17 cellular contexts compared by ENCODE assay signal in genomic region chr2:142220901-142221300, GRCh38.
A peak's percentile ranks its signal among the peaks of the same experiment; 100 is the strongest.
DNase-seq lines count a peak whose midpoint lies in the region; ATAC-seq and TF ChIP-seq lines count a peak whose summit lies in the region.
"Had no signal": no experiment of that assay in that cellular context is flagged by ENCODE, and none has a peak within 500 bp of the region (broad histone marks: within the 10 kb centered on the region; RNA-seq: fewer than 3 reads in every experiment).

No MANE protein-coding gene starts in this region.

- no peaks in the 10 kb centered on the region for H3K4me1 Mint-ChIP-seq in stimulated activated memory B cell treated with anti-CD40 and anti-IgM and Interleukin-4, amounts not matched to agents 10 μg/mL and 1 μg/mL and 100 μg/mL, for 72 hours
- H3K4me1 Mint-ChIP-seq in CD8-positive, alpha-beta T cell (ENCODE audit: low read depth) = no peaks in the 10 kb centered on the region
- H3K4me1 Mint-ChIP-seq in immature natural killer cell = no peaks in the 10 kb centered on the region
- H3K4me1 Mint-ChIP-seq: naive B cell had no signal

- CTCF ChIA-PET in CD8-positive, alpha-beta T cell (lab: Charles Lee) = no interaction called here

- WGBS in smooth muscle cell (ENCODE audit: low lambda C conversion rate) = 59% methylated on average over 3 of the region's 3 CpGs

- H3K9me3 Mint-ChIP-seq in stimulated activated memory B cell treated with anti-CD40 and anti-IgM and Interleukin-4, amounts not matched to agents 10 μg/mL and 1 μg/mL and 100 μg/mL, for 72 hours = peaks cover 4% of the 10 kb centered on the region
- H3K9me3 Mint-ChIP-seq in CD8-positive, alpha-beta T cell = peaks cover 4% of the 10 kb centered on the region
- H3K9me3 Mint-ChIP-seq in immature natural killer cell = peaks cover 2 to 51% (median 25%) of the 10 kb centered on the region in 6 donors
- H3K9me3 Mint-ChIP-seq: WTC11 had no signal

- no peak overlapping the region for H3K4me3 Mint-ChIP-seq in stimulated activated memory B cell treated with anti-CD40 and anti-IgM and Interleukin-4, amounts not matched to agents 10 μg/mL and 1 μg/mL and 100 μg/mL, for 72 hours
- H3K4me3 Mint-ChIP-seq in CD8-positive, alpha-beta T cell = no peak overlapping the region
- no peak overlapping the region for H3K4me3 Mint-ChIP-seq in immature natural killer cell
- H3K4me3 Mint-ChIP-seq: naive B cell, WTC11 had no signal

- peak; percentile 8 for DNase-seq in HPDE6-E6E7 (ENCODE audit: extremely low spot score)
- DNase-seq in amniotic epithelial cell (ENCODE audit: low read depth) = peak; percentile 42
- DNase-seq in fibroblast of pulmonary artery (ENCODE audit: low read depth) = peak; percentile 27
- DNase-seq in smooth muscle cell (lab: John Stamatoyannopoulos, UW; ENCODE audit: unreplicated experiment) = no peak
- DNase-seq in CD8-positive, alpha-beta T cell = no peak
- DNase-seq in immature natural killer cell = no peak
- DNase-seq: activated effector memory CD4-positive, alpha-beta T cell treated with Interleukin-2 at 50 U/mL for 16 hours; esophagus squamous epithelium; hypothalamus; left lung; naive B cell; NCI-H1930; NCI-H748 treated with DMSO at 0.1 percent for 48 hours had no signal

- peaks cover 50% of the 10 kb centered on the region for H3K4me1 ChIP-seq in BLaER1
- H3K4me1 ChIP-seq in smooth muscle cell (ENCODE audit: low read depth) = no peaks in the 10 kb centered on the region
- no peaks in the 10 kb centered on the region for H3K4me1 ChIP-seq in CD8-positive, alpha-beta T cell (ENCODE audit: insufficient read depth, low read length)
- H3K4me1 ChIP-seq: esophagus squamous epithelium, left lung had no signal

- no peak for TF ChIP-seq CTCF in fibroblast of pulmonary artery (IDR thresholded peaks at IDR 0.05; ENCODE audit: low read length, missing control alignments)
- no peak for TF ChIP-seq CTCF in smooth muscle cell (IDR thresholded peaks at IDR 0.05; ENCODE audit: borderline replicate concordance, insufficient read depth, poor library complexity, severe bottlenecking)
- no peak for TF ChIP-seq CTCF in CD8-positive, alpha-beta T cell (IDR thresholded peaks at IDR 0.05)

- no peaks in the 10 kb centered on the region for H3K27me3 ChIP-seq in BLaER1
- H3K27me3 ChIP-seq in smooth muscle cell (ENCODE audit: low read depth) = no peaks in the 10 kb centered on the region
- no peaks in the 10 kb centered on the region for H3K27me3 ChIP-seq in CD8-positive, alpha-beta T cell (ENCODE audit: insufficient read depth, low read length)
- H3K27me3 ChIP-seq: esophagus squamous epithelium, left lung had no signal

- no peak overlapping the region for H2AFZ ChIP-seq in smooth muscle cell (ENCODE audit: low read depth)

- no peak overlapping the region for H3K9ac ChIP-seq in BLaER1
- no peak overlapping the region for H3K9ac ChIP-seq in smooth muscle cell (ENCODE audit: low read depth)
- H3K9ac ChIP-seq: KMS-11 had no signal

- H3K27ac ChIP-seq in BLaER1 (no peak overlapping the region), smooth muscle cell (ENCODE audit: low read depth) (no peak overlapping the region)
- no peak overlapping the region for H3K27ac ChIP-seq in CD8-positive, alpha-beta T cell (ENCODE audit: low read depth, low read length)
- H3K27ac ChIP-seq: esophagus squamous epithelium, KMS-11, left lung had no signal

- POLR2A ChIA-PET in CD8-positive, alpha-beta T cell (lab: Charles Lee) = no interaction called here

- no peak overlapping the region for H3K4me3 ChIP-seq in BLaER1
- no peak overlapping the region for H3K4me3 ChIP-seq in fibroblast of pulmonary artery (replicated peaks; ENCODE audit: low read depth, low read length)
- no peak overlapping the region for H3K4me3 ChIP-seq in smooth muscle cell
- H3K4me3 ChIP-seq in CD8-positive, alpha-beta T cell (ENCODE audit: low read depth, low read length) = no peak overlapping the region
- H3K4me3 ChIP-seq: esophagus squamous epithelium, left lung had no signal

- no peak overlapping the region for H3K27ac Mint-ChIP-seq in stimulated activated memory B cell treated with anti-CD40 and anti-IgM and Interleukin-4, amounts not matched to agents 10 μg/mL and 1 μg/mL and 100 μg/mL, for 72 hours
- no peak overlapping the region for H3K27ac Mint-ChIP-seq in CD8-positive, alpha-beta T cell
- no peak overlapping the region for H3K27ac Mint-ChIP-seq in immature natural killer cell
- H3K27ac Mint-ChIP-seq: naive B cell, WTC11 had no signal

- H3K27me3 Mint-ChIP-seq in stimulated activated memory B cell treated with anti-CD40 and anti-IgM and Interleukin-4, amounts not matched to agents 10 μg/mL and 1 μg/mL and 100 μg/mL, for 72 hours = peaks cover 7% of the 10 kb centered on the region
- H3K27me3 Mint-ChIP-seq in CD8-positive, alpha-beta T cell (ENCODE audit: low read depth) = no peaks in the 10 kb centered on the region
- peaks cover 0 to 1% (median 0%) of the 10 kb centered on the region in 3 donors for H3K27me3 Mint-ChIP-seq in immature natural killer cell (ENCODE audit: low read depth in 3 of 3)

- H3K4me2 ChIP-seq in BLaER1 (peak overlapping the region; percentile 42), smooth muscle cell (no peak overlapping the region)
- H3K4me2 ChIP-seq: KMS-11 had no signal

- H4K20me1 ChIP-seq in BLaER1 = no peaks in the 10 kb centered on the region
- H4K20me1 ChIP-seq in smooth muscle cell (ENCODE audit: low read depth) = no peaks in the 10 kb centered on the region

- ATAC-seq in stimulated activated memory B cell treated with anti-CD40 and anti-IgM and Interleukin-4, amounts not matched to agents 10 μg/mL and 1 μg/mL and 100 μg/mL, for 72 hours = no peak
- no peak for ATAC-seq in CD8-positive, alpha-beta T cell
- ATAC-seq: left lung, WTC11 had no signal

- intact Hi-C loops in CD8-positive, alpha-beta T cell (cut with DNase I, micrococcal nuclease) = no loop called here

- H3K79me2 ChIP-seq in smooth muscle cell (ENCODE audit: low read depth) = no peaks in the 10 kb centered on the region

- peaks cover 12% of the 10 kb centered on the region for H3K9me3 ChIP-seq in BLaER1
- no peaks in the 10 kb centered on the region for H3K9me3 ChIP-seq in smooth muscle cell (replicated peaks; ENCODE audit: low read depth)
- H3K9me3 ChIP-seq in CD8-positive, alpha-beta T cell (ENCODE audit: low read length) = no peaks in the 10 kb centered on the region
- H3K9me3 ChIP-seq: esophagus squamous epithelium, left lung had no signal

- no peaks in the 10 kb centered on the region for H3K36me3 ChIP-seq in BLaER1
- H3K36me3 ChIP-seq in smooth muscle cell (ENCODE audit: low read depth) = no peaks in the 10 kb centered on the region
- H3K36me3 ChIP-seq in CD8-positive, alpha-beta T cell (ENCODE audit: insufficient read depth, low read length) = no peaks in the 10 kb centered on the region
- H3K36me3 ChIP-seq: esophagus squamous epithelium, left lung had no signal

- no peaks in the 10 kb centered on the region for H3K36me3 Mint-ChIP-seq in stimulated activated memory B cell treated with anti-CD40 and anti-IgM and Interleukin-4, amounts not matched to agents 10 μg/mL and 1 μg/mL and 100 μg/mL, for 72 hours
- no peaks in the 10 kb centered on the region for H3K36me3 Mint-ChIP-seq in CD8-positive, alpha-beta T cell
- H3K36me3 Mint-ChIP-seq in immature natural killer cell = no peaks in the 10 kb centered on the region
- H3K36me3 Mint-ChIP-seq: naive B cell, WTC11 had no signal

- no peaks in the 10 kb centered on the region for H3F3A ChIP-seq in smooth muscle cell (ENCODE audit: low read depth)

Comparison
In these comparisons a context has a peak if more than half of its experiments do, and no peak if none do; other contexts are left out.
1. DNase-seq: peak in HPDE6-E6E7 (single experiment), amniotic epithelial cell (single experiment) and fibroblast of pulmonary artery (single experiment); none in smooth muscle cell (single experiment), CD8-positive, alpha-beta T cell (0 of 7) and immature natural killer cell (0 of 3).